In the genomic region with DNA sequence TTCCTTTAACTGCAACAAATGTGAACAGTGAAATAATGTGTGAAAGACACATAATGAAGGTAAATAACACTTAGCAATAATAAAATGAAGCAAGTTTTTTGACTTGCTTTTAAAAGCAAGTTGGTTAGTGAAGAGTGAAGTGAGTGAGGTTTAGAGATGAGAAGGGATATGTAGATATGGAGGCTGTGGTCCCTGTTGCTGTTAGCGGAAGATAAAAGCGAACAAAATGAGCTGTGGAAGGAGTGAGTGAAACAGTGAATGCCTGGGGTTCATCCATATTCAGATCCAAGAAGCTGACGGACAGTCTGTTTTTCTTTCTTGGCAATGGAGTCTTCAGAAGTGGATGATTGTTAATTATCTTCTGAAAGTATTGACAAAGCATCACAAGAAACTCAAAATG, we compare ENCODE assay signal across 25 cellular contexts.
"Had no signal": no experiment of that assay in that cellular context is flagged by ENCODE, and none has a peak within 500 bp of the region (broad histone marks: within the 10 kb centered on the region; RNA-seq: fewer than 3 reads in every experiment).

No MANE protein-coding gene starts in this region.

- H3K36me3 ChIP-seq: neural progenitor cell, neutrophil, pancreas, right lobe of liver, sigmoid colon, stomach, thoracic aorta, thyroid gland, tibial nerve, upper lobe of left lung, vagina had no signal

- ATAC-seq: natural killer cell; pancreas; psoas muscle; right cardiac atrium; right lobe of liver; stimulated activated effector memory CD8-positive, alpha-beta T cell treated with anti-CD3 and anti-CD28 coated beads, Interleukin-12 subunit alpha, Interleukin-12 subunit beta, amount 100 ng/mL, for 72 hours; stimulated activated naive B cell treated with anti-CD40 and anti-IgM and Interleukin-4, amounts not matched to agents 10 μg/mL and 1 μg/mL and 100 μg/mL, for 72 hours had no signal

- DNase-seq: natural killer cell; nucleus accumbens; pancreas; psoas muscle; right cardiac atrium; right lobe of liver; sigmoid colon; small intestine; stimulated activated CD4-positive, alpha-beta T cell treated with anti-CD3 and anti-CD28 coated beads, Interleukin-15, amount 100 ng/mL, for 24 hours; stimulated activated CD4-positive, alpha-beta T cell treated with anti-CD3 and anti-CD28 coated beads, Interleukin-2, amount 100 ng/mL, for 24 hours; stimulated activated CD4-positive, alpha-beta T cell treated with anti-CD3 and anti-CD28 coated beads, Interleukin-2, amount 100 ng/mL, for 48 hours; stimulated activated CD4-positive, alpha-beta T cell treated with anti-CD3 and anti-CD28 coated beads, Interleukin-4, amount 100 ng/mL, for 24 hours; stimulated activated naive B cell treated with anti-CD40 and anti-IgM and Interleukin-4, amounts not matched to agents 10 μg/mL and 1 μg/mL and 100 μg/mL, for 72 hours; stimulated activated naive CD4-positive, alpha-beta T cell treated with Interleukin-2 at 50 U/mL for 16 hours; stomach; thyroid gland; trophoblast cell; upper lobe of left lung had no signal

- FAIRE-seq: pancreas, small intestine, urothelium cell line had no signal

- H3K4me3 ChIP-seq: neural progenitor cell, pancreas, psoas muscle, right lobe of liver, sigmoid colon, stomach, thoracic aorta, thyroid gland, tibial nerve, upper lobe of left lung, vagina had no signal

- H3K27me3 ChIP-seq: neural progenitor cell, pancreas, right lobe of liver, sigmoid colon, thyroid gland, tibial nerve, upper lobe of left lung, vagina had no signal
